Comparison of ENCODE assay signal across 8 cellular contexts in genomic region chr9:34047864-34048729, GRCh38. TPM values are rescaled to one million over a fixed set of nuclear protein-coding genes. Genes with fewer than 3 reads are reported as not detected.
DNase-seq lines count a peak whose midpoint lies in the region; ATAC-seq lines count a peak whose summit lies in the region.

No MANE protein-coding gene starts in this region.

- H3K27ac ChIP-seq in muscle layer of duodenum (ENCODE audit: low read length), result peak overlapping the region; percentile 96

- H3K9me3 Mint-ChIP-seq in activated CD4-positive, alpha-beta memory T cell treated with anti-CD3 and anti-CD28 coated beads for 36 hours, result no peaks in the 10 kb centered on the region
- no peaks in the 10 kb centered on the region for H3K9me3 Mint-ChIP-seq in stimulated activated effector memory CD8-positive, alpha-beta T cell treated with anti-CD3 and anti-CD28 coated beads, Interleukin-12 subunit alpha, Interleukin-12 subunit beta, amount 100 ng/mL, for 72 hours

- peak overlapping the region; percentile 89 for H3K4me3 Mint-ChIP-seq in activated CD4-positive, alpha-beta memory T cell treated with anti-CD3 and anti-CD28 coated beads for 36 hours
- peak overlapping the region; percentile 92 for H3K4me3 Mint-ChIP-seq in stimulated activated effector memory CD8-positive, alpha-beta T cell treated with anti-CD3 and anti-CD28 coated beads, Interleukin-12 subunit alpha, Interleukin-12 subunit beta, amount 100 ng/mL, for 72 hours

- H3K9me3 ChIP-seq in endocrine pancreas (ENCODE audit: control insufficient read depth, low read length) (no peaks in the 10 kb centered on the region), muscle layer of duodenum (ENCODE audit: control insufficient read depth in 1 of 2, low read length in 2 of 2) (no peaks in the 10 kb centered on the region)

- ATAC-seq in GM18519 (IDR thresholded peaks at IDR 0.05; ENCODE audit: low FRiP score, unreplicated experiment) (peak; percentile 13), HG02870 (IDR thresholded peaks at IDR 0.05; ENCODE audit: unreplicated experiment) (peak; percentile 23)
- ATAC-seq in stimulated activated effector memory CD8-positive, alpha-beta T cell treated with anti-CD3 and anti-CD28 coated beads, Interleukin-12 subunit alpha, Interleukin-12 subunit beta, amount 100 ng/mL, for 72 hours, result peak; percentile 40

- peak; percentile 50 for DNase-seq in NCI-H2171 treated with DMSO at 0.1 percent for 48 hours (lab: John Stamatoyannopoulos, UW)
- DNase-seq in activated CD4-positive, alpha-beta memory T cell treated with anti-CD3 and anti-CD28 coated beads for 36 hours, result peak; percentile 70
- no peak for DNase-seq in stimulated activated effector memory CD8-positive, alpha-beta T cell treated with anti-CD3 and anti-CD28 coated beads, Interleukin-12 subunit alpha, Interleukin-12 subunit beta, amount 100 ng/mL, for 72 hours (ENCODE audit: low spot score in 2 of 2)
- no peak for DNase-seq in cortex of kidney (lab: John Stamatoyannopoulos, UW)

- H3K9ac ChIP-seq in endocrine pancreas (ENCODE audit: control insufficient read depth, insufficient read depth, low read length), result peak overlapping the region; percentile 65

- no peaks in the 10 kb centered on the region for H3K27me3 Mint-ChIP-seq in activated CD4-positive, alpha-beta memory T cell treated with anti-CD3 and anti-CD28 coated beads for 36 hours

- peaks cover 2% of the 10 kb centered on the region for H3K36me3 Mint-ChIP-seq in activated CD4-positive, alpha-beta memory T cell treated with anti-CD3 and anti-CD28 coated beads for 36 hours
- peaks cover 47% of the 10 kb centered on the region for H3K36me3 Mint-ChIP-seq in stimulated activated effector memory CD8-positive, alpha-beta T cell treated with anti-CD3 and anti-CD28 coated beads, Interleukin-12 subunit alpha, Interleukin-12 subunit beta, amount 100 ng/mL, for 72 hours

- no peaks in the 10 kb centered on the region for H3K27me3 ChIP-seq in endocrine pancreas (ENCODE audit: control insufficient read depth, insufficient read depth, low read length)
- H3K27me3 ChIP-seq in muscle layer of duodenum (ENCODE audit: low read depth, low read length), result no peaks in the 10 kb centered on the region

- H3K4me1 ChIP-seq in endocrine pancreas (ENCODE audit: control insufficient read depth, insufficient read depth, low read length), result peaks cover 9% of the 10 kb centered on the region
- peaks cover 15 to 18% of the 10 kb centered on the region in 2 donors for H3K4me1 ChIP-seq in muscle layer of duodenum (ENCODE audit: control insufficient read depth in 1 of 2, insufficient read depth in 2 of 2, low read length in 2 of 2)

- intact Hi-C loops in activated CD4-positive, alpha-beta memory T cell treated with anti-CD3 and anti-CD28 coated beads for 36 hours (cut with micrococcal nuclease), result loop anchor here (1.0 to 5.0 kb wide), 5 partner anchors 61 to 576 kb away; partner anchors contain the start of genes DNAI1, FAM219A, MYORG and NOL6

- CTCF ChIA-PET in activated CD4-positive, alpha-beta memory T cell treated with anti-CD3 and anti-CD28 coated beads for 36 hours (lab: Charles Lee), result interaction anchor here (0.6 to 3.7 kb wide), 3 partner anchors 26 to 564 kb away, joined by 3 to 18 read pairs (median 7); partner anchors contain the start of gene RPP25L

- no peaks in the 10 kb centered on the region for H3K36me3 ChIP-seq in endocrine pancreas (ENCODE audit: control insufficient read depth, insufficient read depth, low read length)
- H3K36me3 ChIP-seq in muscle layer of duodenum (ENCODE audit: control insufficient read depth in 1 of 2, insufficient read depth in 2 of 2, low read length in 2 of 2), result no peaks in the 10 kb centered on the region

- peaks cover 32% of the 10 kb centered on the region for H3K4me1 Mint-ChIP-seq in activated CD4-positive, alpha-beta memory T cell treated with anti-CD3 and anti-CD28 coated beads for 36 hours (ENCODE audit: low read depth)
- peaks cover 34% of the 10 kb centered on the region for H3K4me1 Mint-ChIP-seq in stimulated activated effector memory CD8-positive, alpha-beta T cell treated with anti-CD3 and anti-CD28 coated beads, Interleukin-12 subunit alpha, Interleukin-12 subunit beta, amount 100 ng/mL, for 72 hours

- H3K27ac Mint-ChIP-seq in activated CD4-positive, alpha-beta memory T cell treated with anti-CD3 and anti-CD28 coated beads for 36 hours, result peak overlapping the region; percentile 99
- H3K27ac Mint-ChIP-seq in stimulated activated effector memory CD8-positive, alpha-beta T cell treated with anti-CD3 and anti-CD28 coated beads, Interleukin-12 subunit alpha, Interleukin-12 subunit beta, amount 100 ng/mL, for 72 hours, result peak overlapping the region; percentile 99

- POLR2A ChIA-PET in activated CD4-positive, alpha-beta memory T cell treated with anti-CD3 and anti-CD28 coated beads for 36 hours (lab: Charles Lee), result interaction anchor here (0.5 to 2.4 kb wide), 12 partner anchors 23 to 1948 kb away, joined by 3 to 16 read pairs (median 4); partner anchors contain the start of genes UBAP1 and UBE2R2

- H3K4me3 ChIP-seq in endocrine pancreas (ENCODE audit: control insufficient read depth, insufficient read depth, low read length), result peak overlapping the region; percentile 87
- peak overlapping the region; percentile 91 for H3K4me3 ChIP-seq in muscle layer of duodenum (ENCODE audit: low read depth in 1 of 2, low read length in 2 of 2)

RNA-seq across cellular contexts. Expression of gene UBAP2, which starts 0.6 kb away (rescaled TPM):
- 10 to 100 TPM; 35.0 to 38.0 TPM for total RNA-seq in activated CD4-positive, alpha-beta memory T cell treated with anti-CD3 and anti-CD28 coated beads for 36 hours

Comparison
In these comparisons a context has a peak if more than half of its experiments do, and no peak if none do; other contexts are left out.
1. DNase-seq: peak in NCI-H2171 treated with DMSO at 0.1 percent for 48 hours (single experiment) and activated CD4-positive, alpha-beta memory T cell treated with anti-CD3 and anti-CD28 coated beads for 36 hours (single experiment); none in stimulated activated effector memory CD8-positive, alpha-beta T cell treated with anti-CD3 and anti-CD28 coated beads, Interleukin-12 subunit alpha, Interleukin-12 subunit beta, amount 100 ng/mL, for 72 hours (0 of 2) and cortex of kidney (single experiment).
2. Peak in every context shown above with its lines, with median percentiles within 50 percentile points of each other: ATAC-seq.